8 cellular contexts compared by ENCODE assay signal in genomic region chr11:119084663-119085522, GRCh38. TPM values are rescaled to one million over a fixed set of nuclear protein-coding genes. Genes with fewer than 3 reads are reported as not detected.
DNase-seq lines count a peak whose midpoint lies in the region; ATAC-seq lines count a peak whose summit lies in the region.

HMBS (plus strand) TSS chr11:119084881; CDS start chr11:119085034, 153 bp downstream.

- peaks cover 45% of the 10 kb centered on the region for H3K4me1 Mint-ChIP-seq in activated CD4-positive, alpha-beta T cell treated with anti-CD3 and anti-CD28 coated beads, Interleukin-2, amount 10 ng/mL, durations not matched to agents 7 days and 5 days

- peaks cover 33% of the 10 kb centered on the region for H3K4me1 ChIP-seq in BLaER1

- DNase-seq in NCI-H69 (lab: John Stamatoyannopoulos, UW) (peak; percentile 97), cortex of kidney (lab: John Stamatoyannopoulos, UW) (peak; percentile 80), left kidney (ENCODE audit: low read depth, low spot score) (peak; percentile 98)
- DNase-seq in activated CD4-positive, alpha-beta T cell treated with anti-CD3 and anti-CD28 coated beads, Interleukin-2, amount 10 ng/mL, durations not matched to agents 7 days and 5 days = peak; percentile 93
- DNase-seq in stimulated activated CD4-positive, alpha-beta T cell treated with anti-CD3 and anti-CD28 coated beads, Interleukin-2, amount 100 ng/mL, for 24 hours = peak; percentile 88 to 93

- H3K9me3 ChIP-seq in BLaER1 = no peaks in the 10 kb centered on the region

- peaks cover 18% of the 10 kb centered on the region for H3K36me3 Mint-ChIP-seq in activated CD4-positive, alpha-beta T cell treated with anti-CD3 and anti-CD28 coated beads, Interleukin-2, amount 10 ng/mL, durations not matched to agents 7 days and 5 days (ENCODE audit: low read depth)

- H3K4me3 ChIP-seq in BLaER1 = peak within 1 kb of the TSS; percentile 75

- no peaks in the 10 kb centered on the region for H3K27me3 ChIP-seq in BLaER1

- no peaks in the 10 kb centered on the region for H3K27me3 Mint-ChIP-seq in activated CD4-positive, alpha-beta T cell treated with anti-CD3 and anti-CD28 coated beads, Interleukin-2, amount 10 ng/mL, durations not matched to agents 7 days and 5 days

- no peaks in the 10 kb centered on the region for H3K9me3 Mint-ChIP-seq in activated CD4-positive, alpha-beta T cell treated with anti-CD3 and anti-CD28 coated beads, Interleukin-2, amount 10 ng/mL, durations not matched to agents 7 days and 5 days

- no peaks in the 10 kb centered on the region for H4K20me1 ChIP-seq in BLaER1

- H3K4me3 Mint-ChIP-seq in activated CD4-positive, alpha-beta T cell treated with anti-CD3 and anti-CD28 coated beads, Interleukin-2, amount 10 ng/mL, durations not matched to agents 7 days and 5 days = peak within 1 kb of the TSS; percentile 96

- H3K27ac Mint-ChIP-seq in activated CD4-positive, alpha-beta T cell treated with anti-CD3 and anti-CD28 coated beads, Interleukin-2, amount 10 ng/mL, durations not matched to agents 7 days and 5 days = peak within 1 kb of the TSS; percentile 94

- H3K36me3 ChIP-seq in BLaER1 = peaks cover 29% of the 10 kb centered on the region

- H3K27ac ChIP-seq in BLaER1 = peak within 1 kb of the TSS; percentile 83

- POLR2A ChIA-PET in activated CD4-positive, alpha-beta T cell treated with anti-CD3 and anti-CD28 coated beads, Interleukin-2, amount 10 ng/mL, durations not matched to agents 7 days and 5 days (lab: Charles Lee) = interaction anchor here (1.2 kb wide), 1 partner anchor 10 kb away, joined by 7 read pairs; a partner anchor contains a TSS

- CTCF ChIA-PET in activated CD4-positive, alpha-beta T cell treated with anti-CD3 and anti-CD28 coated beads, Interleukin-2, amount 10 ng/mL, durations not matched to agents 7 days and 5 days (lab: Charles Lee) = interaction anchor here (0.6 to 2.2 kb wide), 12 partner anchors 10 to 645 kb away, joined by 3 to 13 read pairs (median 4); partner anchors contain the start of genes CBL, DPAGT1 and VPS11

- H3K9ac ChIP-seq in BLaER1 = peak within 1 kb of the TSS; percentile 86

- peak; percentile 83 for ATAC-seq in GM19328 (IDR thresholded peaks at IDR 0.05; ENCODE audit: unreplicated experiment)
- peak; percentile 88 for ATAC-seq in HG03520 (IDR thresholded peaks at IDR 0.05; ENCODE audit: unreplicated experiment)

- H3K4me2 ChIP-seq in BLaER1 = peak within 1 kb of the TSS; percentile 97

RNA-seq across cellular contexts. Expression of gene HMBS, which starts in this region (rescaled TPM):
- total RNA-seq in activated CD4-positive, alpha-beta T cell treated with anti-CD3 and anti-CD28 coated beads, Interleukin-2, amount 10 ng/mL, durations not matched to agents 7 days and 5 days = 10 to 100 TPM; 21.6 to 23.2 TPM

Comparison
In these comparisons a context has a peak if more than half of its experiments do, and no peak if none do; other contexts are left out.
1. Peak in every context shown above with its lines: DNase-seq, ATAC-seq, H3K4me3 ChIP-seq and H3K27ac ChIP-seq.